Comparison of ENCODE assay signal across 8 cellular contexts in the genomic region with DNA sequence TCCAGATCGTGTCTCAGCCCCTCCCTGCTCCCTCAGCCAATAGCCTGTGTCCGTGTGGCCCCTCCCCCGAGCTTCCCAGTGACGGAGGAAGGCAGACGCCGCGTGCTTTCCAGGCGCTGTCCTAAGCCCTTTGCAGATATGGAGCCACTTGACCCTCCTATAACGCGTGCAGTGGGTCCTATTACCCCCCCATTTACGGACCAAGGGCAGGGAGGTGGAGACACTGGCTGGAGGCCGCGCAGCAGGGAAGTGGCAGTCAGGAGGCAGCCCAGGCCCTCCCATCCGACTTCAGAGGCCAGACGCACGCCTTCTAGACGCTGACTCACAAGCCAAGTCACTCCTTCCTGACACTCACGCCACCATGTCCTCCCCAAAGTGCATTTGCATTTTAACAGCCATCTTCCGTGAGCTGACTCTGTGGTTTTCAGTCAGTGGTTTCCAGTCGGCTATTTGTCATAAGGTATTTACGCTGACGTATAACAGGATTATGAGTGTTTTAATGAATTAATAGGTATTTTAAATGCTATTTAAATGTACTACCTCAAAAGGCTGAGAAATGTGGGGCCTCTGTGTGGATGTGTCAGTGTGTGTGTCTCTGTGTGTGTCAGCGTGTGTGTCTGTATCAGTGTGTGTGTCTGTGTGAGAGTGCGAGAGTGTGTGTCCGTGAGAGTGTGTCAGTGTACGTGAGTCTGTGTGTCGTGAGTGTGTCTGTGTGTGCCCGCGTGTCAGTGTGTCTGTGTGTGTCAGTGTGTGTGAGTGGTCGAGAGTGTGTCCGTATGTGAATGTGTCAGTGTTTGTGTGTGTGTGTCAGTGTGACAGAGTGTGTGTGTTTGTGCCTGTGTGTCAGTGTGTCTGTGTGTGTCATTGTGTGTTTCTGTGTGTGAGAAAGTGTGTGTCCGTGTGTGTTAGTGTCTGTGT.
DNase-seq lines count a peak whose midpoint lies in the region; FAIRE-seq and TF ChIP-seq lines count a peak whose summit lies in the region.

No MANE protein-coding gene starts in this region.

- DNase-seq in GM06990 (ENCODE audit: extremely low read depth, insufficient read length), result peak; percentile 94
- DNase-seq in H54 (ENCODE audit: insufficient read length, low spot score), result peak; percentile 93
- peak; percentile 100 for DNase-seq in M059J (ENCODE audit: low read depth)
- peak; percentile 79 to 83 for DNase-seq in activated CD4-positive, alpha-beta T cell treated with anti-CD3 and anti-CD28 coated beads for 24 hours (ENCODE audit: low read depth in 2 of 2)
- DNase-seq in colonic mucosa, result peak; percentile 80
- DNase-seq in lung microvascular endothelial cell (ENCODE audit: low read depth in 2 of 2), result peak; percentile 81 to 99
- peak; percentile 83 for DNase-seq in stimulated activated CD8-positive, alpha-beta memory T cell treated with anti-CD3 and anti-CD28 coated beads, Interleukin-12 subunit alpha, Interleukin-12 subunit beta, amount 100 ng/mL, for 1 hour (ENCODE audit: low read depth)
- no peak for DNase-seq in NCI-H446 treated with DMSO at 0.1 percent for 48 hours (lab: John Stamatoyannopoulos, UW)

- H3K4me3 ChIP-seq in GM06990 (replicated peaks; ENCODE audit: low read depth, low read length) (peak overlapping the region; percentile 71), colonic mucosa (peak overlapping the region; percentile 11)

- no peak for TF ChIP-seq CTCF in GM06990 (IDR thresholded peaks at IDR 0.05; ENCODE audit: insufficient read depth, low read length, poor library complexity, severe bottlenecking)
- TF ChIP-seq CTCF in colonic mucosa (IDR thresholded peaks at IDR 0.05), result no peak

- H3K9ac ChIP-seq in colonic mucosa (ENCODE audit: low read depth in 2 of 2, low read length in 2 of 2), result peak overlapping the region; percentile 4 to 44

- intact Hi-C loops in colonic mucosa (cut with DNase I), result no loop called here

- no peaks in the 10 kb centered on the region for H3K9me3 ChIP-seq in colonic mucosa

- peak; percentile 57 for TF ChIP-seq POLR2A in H54 (IDR thresholded peaks at IDR 0.05; ENCODE audit: low read depth, low read length)

- H3K27me3 ChIP-seq in GM06990 (replicated peaks; ENCODE audit: control insufficient read depth, insufficient read depth, low read length), result no peaks in the 10 kb centered on the region
- no peaks in the 10 kb centered on the region for H3K27me3 ChIP-seq in colonic mucosa

- peak overlapping the region; percentile 67 for H3K27ac ChIP-seq in colonic mucosa

- FAIRE-seq in H54 (lab: Jason Lieb, UNC), result no peak

- H3K4me1 ChIP-seq in colonic mucosa, result no peaks in the 10 kb centered on the region

- H3K36me3 ChIP-seq in GM06990 (ENCODE audit: control insufficient read depth, insufficient read depth, low read length), result no peaks in the 10 kb centered on the region
- H3K36me3 ChIP-seq in colonic mucosa, result no peaks in the 10 kb centered on the region
